8 cellular contexts compared by ENCODE assay signal in the genomic region with DNA sequence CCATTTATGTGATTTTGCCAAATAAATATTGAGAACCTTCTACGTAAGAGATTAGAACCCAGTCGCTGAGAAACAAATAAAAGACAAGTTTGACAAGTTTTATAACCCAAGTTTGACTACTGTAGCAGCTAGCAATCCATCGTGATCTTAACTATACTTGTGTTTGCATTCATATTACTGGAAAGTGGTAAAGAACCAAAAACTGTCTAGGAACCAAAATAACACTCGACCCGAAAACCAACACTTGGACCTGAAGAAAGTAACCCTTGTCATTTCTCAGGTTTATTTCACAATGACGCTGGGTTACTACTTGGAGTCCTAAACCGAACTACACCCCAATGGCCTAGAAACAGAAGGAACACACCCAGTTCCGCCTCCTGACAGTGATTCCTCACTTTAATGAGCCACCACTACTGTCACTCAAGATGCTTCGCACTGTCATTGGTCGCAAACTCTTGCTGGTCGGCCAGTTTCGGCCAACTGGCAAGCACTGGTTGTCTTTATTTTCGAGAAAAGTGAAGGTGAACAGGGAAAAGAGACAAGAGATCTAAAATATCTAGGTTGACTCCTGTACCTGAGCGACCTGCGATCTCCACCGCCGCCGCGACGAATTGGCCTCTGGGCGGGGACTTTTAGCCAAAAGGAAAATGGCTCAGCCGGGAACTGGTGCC. TPM values are rescaled to one million over a fixed set of nuclear protein-coding genes. Genes with fewer than 3 reads are reported as not detected.
DNase-seq lines count a peak whose midpoint lies in the region; TF ChIP-seq lines count a peak whose summit lies in the region.

No MANE protein-coding gene starts in this region.

- intact Hi-C loops in esophagus muscularis mucosa (cut with DNase I): no loop called here

- H3K9me2 ChIP-seq in GM23248 (ENCODE audit: insufficient read depth): no peaks in the 10 kb centered on the region

- no peak for TF ChIP-seq EP300 in esophagus muscularis mucosa (IDR thresholded peaks at IDR 0.05)

- H3K4me3 ChIP-seq in GM23248 (peak overlapping the region; percentile 95), Peyer's patch (peak overlapping the region; percentile 74 to 91 (median 86)), esophagus muscularis mucosa (peak overlapping the region; percentile 60 to 87 (median 82)), muscle layer of colon (ENCODE audit: low read depth in 1 of 2, low read length in 2 of 2) (peak overlapping the region; percentile 86 to 89)

- H2AFZ ChIP-seq in GM23248: peak overlapping the region; percentile 98

- WGBS in GM23248 (ENCODE audit: low coverage in 1 of 2, low lambda C conversion rate in 2 of 2, missing lambda C conversion rate in 2 of 2), 2 experiments: 0 to 1% methylated on average over 22 of the region's 22 CpGs
- WGBS in esophagus muscularis mucosa: under 1% methylated on average over 22 of the region's 22 CpGs

- H3K9ac ChIP-seq in GM23248: peak overlapping the region; percentile 97
- peak overlapping the region; percentile 83 for H3K9ac ChIP-seq in muscle layer of colon (ENCODE audit: low read length)

- H3K27ac ChIP-seq in GM23248 (peak overlapping the region; percentile 98), KOPT-K1 (ENCODE audit: low read depth, low read length, poor library complexity, severe bottlenecking) (peak overlapping the region; percentile 95), Peyer's patch (peak overlapping the region; percentile 95 to 99 (median 97)), esophagus muscularis mucosa (replicated peaks in 1 of 4) (peak overlapping the region; percentile 88 to 98 (median 94)), muscle layer of colon (ENCODE audit: low read depth, low read length) (peak overlapping the region; percentile 99)

- H3K27me3 ChIP-seq in GM23248 (replicated peaks; ENCODE audit: insufficient read depth) (no peaks in the 10 kb centered on the region), Peyer's patch (no peaks in the 10 kb centered on the region), esophagus muscularis mucosa (no peaks in the 10 kb centered on the region), muscle layer of colon (ENCODE audit: control insufficient read depth in 1 of 2, insufficient read depth in 2 of 2, low read length in 2 of 2) (no peaks in the 10 kb centered on the region)

- peaks cover 88% of the 10 kb centered on the region for H3K79me2 ChIP-seq in GM23248 (ENCODE audit: insufficient read depth)

- peak in 1 of 2 donors; percentile 13 for TF ChIP-seq POLR2A in Peyer's patch (IDR thresholded peaks at IDR 0.05)
- no peak for TF ChIP-seq POLR2A in esophagus muscularis mucosa (IDR thresholded peaks at IDR 0.05; ENCODE audit: low read depth)

- peak; percentile 77 for DNase-seq in DMS53 treated with DMSO at 0.1 percent for 48 hours (lab: John Stamatoyannopoulos, UW; ENCODE audit: unreplicated experiment)
- DNase-seq in GM23248: peak; percentile 96
- DNase-seq in Peyer's patch: peak; percentile 79 to 93 (median 81)
- DNase-seq in activated T-helper 1 cell treated with Interleukin-2 at 50 U/mL for 16 hours (ENCODE audit: low read depth): peak; percentile 64
- DNase-seq in esophagus muscularis mucosa (ENCODE audit: extremely low spot score): peak; percentile 94
- DNase-seq in stimulated activated CD8-positive, alpha-beta memory T cell treated with anti-CD3 and anti-CD28 coated beads, Interleukin-7, amount 100 ng/mL, for 1 hour (ENCODE audit: low read depth in 2 of 2): peak; percentile 57 to 58

- H3K9me3 ChIP-seq in GM23248 (ENCODE audit: low read depth) (no peaks in the 10 kb centered on the region), KOPT-K1 (ENCODE audit: insufficient read depth, low read length, poor library complexity, severe bottlenecking) (no peaks in the 10 kb centered on the region), Peyer's patch (no peaks in the 10 kb centered on the region), esophagus muscularis mucosa (no peaks in the 10 kb centered on the region), muscle layer of colon (ENCODE audit: low read length) (no peaks in the 10 kb centered on the region)

- TF ChIP-seq CTCF in Peyer's patch (IDR thresholded peaks at IDR 0.05) (no peak), esophagus muscularis mucosa (IDR thresholded peaks at IDR 0.05) (no peak)

- peaks cover 8% of the 10 kb centered on the region; the same call in 1 of the 2 replicates for H3K36me3 ChIP-seq in GM23248 (ENCODE audit: low read depth)
- H3K36me3 ChIP-seq in KOPT-K1 (ENCODE audit: insufficient read depth, low read length): no peaks in the 10 kb centered on the region
- H3K36me3 ChIP-seq in Peyer's patch: no peaks in the 10 kb centered on the region
- no peaks in the 10 kb centered on the region for H3K36me3 ChIP-seq in esophagus muscularis mucosa
- H3K36me3 ChIP-seq in muscle layer of colon (ENCODE audit: insufficient read depth, low read length): peaks cover 7% of the 10 kb centered on the region

- H3K4me1 ChIP-seq in GM23248 (ENCODE audit: insufficient read depth) (peaks cover 21% of the 10 kb centered on the region), Peyer's patch (peaks cover 0 to 29% (median 6%) of the 10 kb centered on the region in 4 donors), esophagus muscularis mucosa (peaks cover 20 to 42% (median 41%) of the 10 kb centered on the region in 4 donors), muscle layer of colon (ENCODE audit: insufficient read depth, low read length) (peaks cover 30% of the 10 kb centered on the region)

- H3K4me2 ChIP-seq in GM23248 (ENCODE audit: unreplicated experiment): peak overlapping the region; percentile 98

- peaks cover 6% of the 10 kb centered on the region; the same call in 1 of the 2 replicates for H3F3A ChIP-seq in GM23248 (ENCODE audit: insufficient read depth)

- no peaks in the 10 kb centered on the region for H4K20me1 ChIP-seq in GM23248 (ENCODE audit: insufficient read depth)

- in situ Hi-C loops in GM23248 (cut with MboI): no loop called here

RNA-seq across cellular contexts. Expression of a gene that starts 0.5 kb away (rescaled TPM):
- 25.9 and 27.7 TPM in 2 replicates for total RNA-seq in GM23248 (2014; rRNA removed; shearing (Covaris generic))
- polyA plus RNA-seq in GM23248 (2016; fragmentation: Nextera tagmentation; extraction: Ambion mirVana): 23.1 and 26.7 TPM in 2 replicates
- total RNA-seq in Peyer's patch (10 to 100 TPM; 24.8 to 36.3 (median 30.2) TPM), esophagus muscularis mucosa (10 to 100 TPM; 32.0 to 48.0 (median 45.5) TPM)

RNA-seq across cellular contexts. Expression of a gene that starts 0.7 kb away (rescaled TPM):
- total RNA-seq in GM23248 (2014; rRNA removed; shearing (Covaris generic)): 8.1 and 17.6 TPM in 2 replicates
- polyA plus RNA-seq in GM23248 (2016; fragmentation: Nextera tagmentation; extraction: Ambion mirVana): 6.0 and 6.1 TPM in 2 replicates
- total RNA-seq in Peyer's patch: 10 to 100 TPM; 10.3 to 33.8 (median 15.7) TPM
- 10 to 100 TPM in 3 of 4 donors, 1 to 10 TPM in 1; 8.1 to 15.8 (median 11.5) TPM for total RNA-seq in esophagus muscularis mucosa

Comparison
In these comparisons a context has a peak if more than half of its experiments do, and no peak if none do; other contexts are left out.
1. Peak in every context shown above with its lines: DNase-seq, H3K4me3 ChIP-seq and H3K27ac ChIP-seq.